Comparison of ENCODE assay signal across 11 cellular contexts in genomic region chr4:76803522-76803921, GRCh38.
DNase-seq lines count a peak whose midpoint lies in the region; ATAC-seq, FAIRE-seq and TF ChIP-seq lines count a peak whose summit lies in the region.
"Had no signal": no experiment of that assay in that cellular context is flagged by ENCODE, and none has a peak within 500 bp of the region (broad histone marks: within the 10 kb centered on the region; RNA-seq: fewer than 3 reads in every experiment).

No MANE protein-coding gene starts in this region.

- no peak for TF ChIP-seq EP300 in A549 (IDR thresholded peaks at IDR 0.05)

- FAIRE-seq in A549 (lab: Jason Lieb, UNC): no peak

- TF ChIP-seq POLR2A in A549 (IDR thresholded peaks at IDR 0.05; ENCODE audit: low read length): no peak

- DNase-seq in A549 (ENCODE audit: low read depth in 1 of 2, low spot score in 1 of 2) (peak in 1 of 2 experiments; percentile 24), HPDE6-E6E7 (ENCODE audit: extremely low spot score) (peak; percentile 79), SW480 (ENCODE audit: low spot score) (peak; percentile 60), glomerular visceral epithelial cell (ENCODE audit: extremely low spot score) (peak; percentile 95), DMS114 treated with DMSO at 0.1 percent for 48 hours (lab: John Stamatoyannopoulos, UW; ENCODE audit: unreplicated experiment) (no peak), NCI-H1092 (lab: John Stamatoyannopoulos, UW) (no peak)
- DNase-seq in activated CD4-positive, alpha-beta T cell treated with anti-CD3 and anti-CD28 coated beads for 4 hours: no peak
- DNase-seq: CD8-positive, alpha-beta memory T cell; NCI-H2029; sigmoid colon had no signal

- H3K4me1 ChIP-seq in A549: peaks cover 4% of the 10 kb centered on the region; the same call in 1 of the 3 replicates
- H3K4me1 ChIP-seq: sigmoid colon had no signal

- H3K27ac ChIP-seq in A549: 0 out of 6 replicates have a peak overlapping the region, but pooled peaks of 1 of the 2 experiments have one; percentile 26

- ATAC-seq in A549: no peak; a peak in 1 of 6 replicates
- ATAC-seq in GM19397 (IDR thresholded peaks at IDR 0.05; ENCODE audit: unreplicated experiment): no peak

- POLR2A ChIA-PET in A549 (lab: Yijun Ruan, JAX): no interaction called here

- H3K4me3 ChIP-seq in A549: no peak overlapping the region
- H3K4me3 ChIP-seq: sigmoid colon had no signal

- CTCF ChIA-PET in A549 (lab: Yijun Ruan, JAX): no interaction called here

- no peak for TF ChIP-seq CTCF in A549 (IDR thresholded peaks at IDR 0.05)

- no peak for TF ChIP-seq RAD21 in A549 (conservative IDR thresholded peaks at IDR 0.05 in 1 of 2, IDR thresholded peaks at IDR 0.05 in 1 of 2)

- 0 out of 3 replicates have a peak overlapping the region, but pooled peaks have one; percentile 8 for H3K4me2 ChIP-seq in A549

- peaks cover 11% of the 10 kb centered on the region; the same call in 2 of the 3 replicates for H3K9me3 ChIP-seq in A549

- 57% methylated on average over 5 of the region's 5 CpGs for WGBS in A549 (ENCODE audit: missing lambda C conversion rate)

TF ChIP-seq in A549, 52 proteins besides CTCF, POLR2A, EP300 and RAD21:
- TF ChIP-seq SREBF2 (IDR thresholded peaks at IDR 0.05) (no peak), KDM1A (IDR thresholded peaks at IDR 0.05; ENCODE audit: low read depth) (no peak), ATOH8 (CRISPR knock-in tag; IDR thresholded peaks at IDR 0.05; ENCODE audit: low read depth) (no peak), NR3C1 (IDR thresholded peaks at IDR 0.05) (no peak), ZSCAN20 (CRISPR knock-in tag; IDR thresholded peaks at IDR 0.05) (no peak), NPAS2 (CRISPR knock-in tag; IDR thresholded peaks at IDR 0.05; ENCODE audit: borderline replicate concordance) (no peak), ZFP36 (IDR thresholded peaks at IDR 0.05; ENCODE audit: borderline replicate concordance, partially characterized antibody) (no peak), TFCP2L1 (CRISPR knock-in tag; IDR thresholded peaks at IDR 0.05) (no peak), HDAC2 (IDR thresholded peaks at IDR 0.05) (no peak), KDM5A (IDR thresholded peaks at IDR 0.05) (no peak), RCOR1 (IDR thresholded peaks at IDR 0.05; ENCODE audit: low read depth, low read length) (no peak), REST (IDR thresholded peaks at IDR 0.05) (no peak)

Comparison
In these comparisons a context has a peak if more than half of its experiments do, and no peak if none do; other contexts are left out.
1. DNase-seq: peak in HPDE6-E6E7 (single experiment), SW480 (single experiment) and glomerular visceral epithelial cell (single experiment); none in activated CD4-positive, alpha-beta T cell treated with anti-CD3 and anti-CD28 coated beads for 4 hours (0 of 2), DMS114 treated with DMSO at 0.1 percent for 48 hours (single experiment) and NCI-H1092 (single experiment).